37 cellular contexts compared by ENCODE assay signal in the genomic region with DNA sequence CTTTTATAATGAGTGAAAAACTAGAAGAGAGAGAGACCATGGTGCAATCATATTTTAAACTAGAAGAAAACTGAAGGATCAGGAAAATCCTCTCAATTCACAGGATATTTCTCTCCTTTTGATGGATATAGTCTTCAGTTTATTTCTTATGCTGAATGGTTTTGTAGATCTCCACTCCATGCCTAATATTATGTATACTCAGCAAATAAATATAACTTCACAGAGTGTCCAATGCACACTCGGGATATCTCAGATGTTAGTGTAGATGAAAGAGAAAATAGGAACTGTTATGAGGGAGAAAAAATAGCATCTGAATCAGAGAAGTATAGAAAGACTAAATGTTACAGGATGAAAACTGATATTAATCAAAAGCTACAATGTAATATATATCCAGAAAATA.
"Had no signal": no experiment of that assay in that cellular context is flagged by ENCODE, and none has a peak within 500 bp of the region (broad histone marks: within the 10 kb centered on the region; RNA-seq: fewer than 3 reads in every experiment).

No MANE protein-coding gene starts in this region.

- H3K4me1 ChIP-seq: ascending aorta had no signal

- H3K4me1 Mint-ChIP-seq: activated B cell treated with CpG ODN at 0.5 μM for 24 hours; activated CD4-positive, alpha-beta T cell treated with anti-CD3 and anti-CD28 coated beads, Interleukin-2, amount 10 ng/mL, durations not matched to agents 24 days and 14 days; activated naive CD4-positive, alpha-beta T cell treated with anti-CD3 and anti-CD28 coated beads, Interleukin-2, amount 10 ng/mL, durations not matched to agents 7 days and 5 days; activated naive CD4-positive, alpha-beta T cell treated with anti-CD3 and anti-CD28 coated beads, Interleukin-2, amount 50 U/mL, for 24 hours; activated naive CD8-positive, alpha-beta T cell treated with anti-CD3 and anti-CD28 coated beads, Interleukin-2, amount 10 ng/mL, durations not matched to agents 7 days and 5 days; activated naive CD8-positive, alpha-beta T cell treated with anti-CD3 and anti-CD28 coated beads, Interleukin-2, amount 50 U/mL, for 24 hours; brain; central memory CD8-positive, alpha-beta T cell had no signal

- ATAC-seq: activated CD8-positive, alpha-beta T cell treated with anti-CD3 and anti-CD28 coated beads for 36 hours; activated naive CD8-positive, alpha-beta T cell treated with anti-CD3 and anti-CD28 coated beads, Interleukin-2, amount 50 U/mL, for 24 hours had no signal

- H3K27me3 ChIP-seq: ascending aorta, cardiac muscle cell had no signal

- H3K4me3 ChIP-seq: ascending aorta, cardiac muscle cell had no signal

- H3K27ac ChIP-seq: ascending aorta, cardiac muscle cell, VCaP had no signal

- FAIRE-seq: bronchial epithelial cell, TTC549 had no signal

- H3K4me3 Mint-ChIP-seq: activated B cell treated with CpG ODN at 0.5 μM for 24 hours; activated CD4-positive, alpha-beta memory T cell treated with anti-CD3 and anti-CD28 coated beads for 36 hours; activated CD4-positive, alpha-beta T cell treated with anti-CD3 and anti-CD28 coated beads, Interleukin-2, amount 10 ng/mL, durations not matched to agents 24 days and 14 days; activated CD8-positive, alpha-beta T cell treated with anti-CD3 and anti-CD28 coated beads for 36 hours; activated naive CD4-positive, alpha-beta T cell treated with anti-CD3 and anti-CD28 coated beads, Interleukin-2, amount 10 ng/mL, durations not matched to agents 7 days and 5 days; activated naive CD4-positive, alpha-beta T cell treated with anti-CD3 and anti-CD28 coated beads, Interleukin-2, amount 50 U/mL, for 24 hours; activated naive CD8-positive, alpha-beta T cell; activated naive CD8-positive, alpha-beta T cell treated with anti-CD3 and anti-CD28 coated beads, Interleukin-2, amount 10 ng/mL, durations not matched to agents 7 days and 5 days; activated naive CD8-positive, alpha-beta T cell treated with anti-CD3 and anti-CD28 coated beads, Interleukin-2, amount 50 U/mL, for 24 hours; activated T-cell treated with anti-CD3 and anti-CD28 coated beads, Interleukin-2, amount 50 U/mL, for 24 hours; brain; central memory CD8-positive, alpha-beta T cell; T-helper 1 cell treated with Interleukin-12 subunit alpha and Interleukin-12 subunit beta and Interleukin-4 antibody, amounts not matched to agents 30 μg/mL and 1 μg/mL, for 36 hours; T-helper 2 cell treated with Interferon-gamma antibody and Interleukin-4, amounts not matched to agents 5 μg/mL and 100 μg/mL, for 36 hours had no signal

- H3K27ac Mint-ChIP-seq: activated B cell treated with CpG ODN at 0.5 μM for 24 hours; activated CD4-positive, alpha-beta memory T cell treated with anti-CD3 and anti-CD28 coated beads for 36 hours; activated CD4-positive, alpha-beta T cell treated with anti-CD3 and anti-CD28 coated beads, Interleukin-2, amount 10 ng/mL, durations not matched to agents 24 days and 14 days; activated CD8-positive, alpha-beta T cell treated with anti-CD3 and anti-CD28 coated beads for 36 hours; activated naive CD4-positive, alpha-beta T cell treated with anti-CD3 and anti-CD28 coated beads, Interleukin-2, amount 10 ng/mL, durations not matched to agents 7 days and 5 days; activated naive CD4-positive, alpha-beta T cell treated with anti-CD3 and anti-CD28 coated beads, Interleukin-2, amount 50 U/mL, for 24 hours; activated naive CD8-positive, alpha-beta T cell; activated naive CD8-positive, alpha-beta T cell treated with anti-CD3 and anti-CD28 coated beads, Interleukin-2, amount 10 ng/mL, durations not matched to agents 7 days and 5 days; activated naive CD8-positive, alpha-beta T cell treated with anti-CD3 and anti-CD28 coated beads, Interleukin-2, amount 50 U/mL, for 24 hours; activated T-cell treated with anti-CD3 and anti-CD28 coated beads, Interleukin-2, amount 50 U/mL, for 24 hours; activated T-helper 2 cell treated with anti-CD3 and anti-CD28 coated beads, Interferon-gamma antibody, Interleukin-2, Interleukin-4, amounts not matched to agents 10 μg/mL and 5 μg/mL and 100 μg/mL, durations not matched to agents 14 hours and 24 hours and 36 hours; brain; T-helper 1 cell treated with Interleukin-12 subunit alpha and Interleukin-12 subunit beta and Interleukin-4 antibody, amounts not matched to agents 30 μg/mL and 1 μg/mL, for 36 hours; T-helper 2 cell treated with Interferon-gamma antibody and Interleukin-4, amounts not matched to agents 5 μg/mL and 100 μg/mL, for 36 hours had no signal

- H3K9me3 ChIP-seq: ascending aorta had no signal

- H3K36me3 ChIP-seq: ascending aorta, cardiac muscle cell had no signal

- H3K36me3 Mint-ChIP-seq: activated CD4-positive, alpha-beta memory T cell treated with anti-CD3 and anti-CD28 coated beads for 36 hours; activated naive CD4-positive, alpha-beta T cell treated with anti-CD3 and anti-CD28 coated beads, Interleukin-2, amount 10 ng/mL, durations not matched to agents 7 days and 5 days; activated naive CD4-positive, alpha-beta T cell treated with anti-CD3 and anti-CD28 coated beads, Interleukin-2, amount 50 U/mL, for 24 hours; activated naive CD8-positive, alpha-beta T cell; activated naive CD8-positive, alpha-beta T cell treated with anti-CD3 and anti-CD28 coated beads, Interleukin-2, amount 10 ng/mL, durations not matched to agents 7 days and 5 days; brain had no signal

- H3K27me3 Mint-ChIP-seq: activated B cell treated with CpG ODN at 0.5 μM for 24 hours; activated CD4-positive, alpha-beta memory T cell treated with anti-CD3 and anti-CD28 coated beads for 36 hours; activated CD4-positive, alpha-beta T cell treated with anti-CD3 and anti-CD28 coated beads, Interleukin-2, amount 10 ng/mL, durations not matched to agents 24 days and 14 days; activated CD8-positive, alpha-beta T cell treated with anti-CD3 and anti-CD28 coated beads for 36 hours; activated naive CD4-positive, alpha-beta T cell treated with anti-CD3 and anti-CD28 coated beads, Interleukin-2, amount 10 ng/mL, durations not matched to agents 7 days and 5 days; activated naive CD4-positive, alpha-beta T cell treated with anti-CD3 and anti-CD28 coated beads, Interleukin-2, amount 50 U/mL, for 24 hours; activated naive CD8-positive, alpha-beta T cell; activated naive CD8-positive, alpha-beta T cell treated with anti-CD3 and anti-CD28 coated beads, Interleukin-2, amount 10 ng/mL, durations not matched to agents 7 days and 5 days; activated naive CD8-positive, alpha-beta T cell treated with anti-CD3 and anti-CD28 coated beads, Interleukin-2, amount 50 U/mL, for 24 hours; activated T-cell treated with anti-CD3 and anti-CD28 coated beads, Interleukin-2, amount 50 U/mL, for 24 hours; brain; central memory CD8-positive, alpha-beta T cell had no signal

- DNase-seq: activated B cell treated with CpG ODN at 0.5 μM for 24 hours; activated CD4-positive, alpha-beta memory T cell treated with anti-CD3 and anti-CD28 coated beads for 36 hours; activated CD4-positive, alpha-beta T cell treated with anti-CD3 and anti-CD28 coated beads for 4 hours; activated CD4-positive, alpha-beta T cell treated with anti-CD3 and anti-CD28 coated beads, Interleukin-2, amount 10 ng/mL, durations not matched to agents 24 days and 14 days; activated CD4-positive, alpha-beta T cell treated with anti-CD3 and anti-CD28 coated beads, Interleukin-2, amount 50 U/mL, for 1 hour; activated CD4-positive, alpha-beta T cell treated with anti-CD3 and anti-CD28 coated beads, Interleukin-2, amount 50 U/mL, for 4 hours; activated CD4-positive, CD25-positive, alpha-beta regulatory T cell treated with anti-CD3 and anti-CD28 coated beads, Interleukin-2, amount 50 U/mL, for 72 hours; activated CD8-positive, alpha-beta memory T cell treated with anti-CD3 and anti-CD28 coated beads, Interleukin-2, amount 50 U/mL, for 4 hours; activated CD8-positive, alpha-beta T cell treated with anti-CD3 and anti-CD28 coated beads for 36 hours; activated effector memory CD4-positive, alpha-beta T cell treated with Interleukin-2 at 50 U/mL for 16 hours; activated gamma-delta T cell; activated naive CD4-positive, alpha-beta T cell treated with anti-CD3 and anti-CD28 coated beads, Interleukin-2, amount 10 ng/mL, durations not matched to agents 7 days and 5 days; activated naive CD4-positive, alpha-beta T cell treated with Interleukin-2 at 50 U/mL for 16 hours; activated naive CD8-positive, alpha-beta T cell treated with anti-CD3 and anti-CD28 coated beads, Interleukin-2, amount 10 ng/mL, durations not matched to agents 7 days and 5 days; activated naive CD8-positive, alpha-beta T cell treated with anti-CD3 and anti-CD28 coated beads, Interleukin-2, amount 50 U/mL, for 24 hours; activated T-cell treated with anti-CD3 and anti-CD28 coated beads for 4 hours; activated T-cell treated with anti-CD3 and anti-CD28 coated beads, Interleukin-2, amount 50 U/mL, for 24 hours; activated T-cell treated with anti-CD3 and anti-CD28 coated beads, Interleukin-2, amount 50 U/mL, for 48 hours; amygdala; anterior cingulate cortex; caudate nucleus; cerebellar nuclear complex; T-helper 1 cell; T-helper 2 cell; T-helper 9 cell had no signal

- H3K9me3 Mint-ChIP-seq: brain had no signal
